Comparison of ENCODE assay signal across 18 cellular contexts in the genomic region with DNA sequence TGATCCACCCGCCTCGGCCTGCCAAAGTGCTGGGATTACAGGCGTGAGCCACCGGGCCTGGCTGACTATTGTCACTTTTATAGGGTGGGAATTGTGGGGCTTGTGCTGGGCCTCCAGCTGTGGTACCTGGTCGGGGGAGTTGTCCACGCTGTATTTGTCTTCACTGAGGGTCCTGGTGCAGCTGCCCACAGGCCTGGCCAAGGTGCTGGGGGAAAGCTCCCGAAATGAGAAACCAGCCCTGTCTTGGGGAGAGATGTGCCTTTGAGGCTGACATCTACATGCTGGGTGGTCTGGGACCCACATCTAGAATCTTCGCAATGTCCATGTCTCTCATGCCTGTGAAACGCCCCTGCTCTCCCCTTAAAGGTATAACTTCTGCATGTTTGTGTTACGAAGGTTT. TPM values are rescaled to one million over a fixed set of nuclear protein-coding genes. Genes with fewer than 3 reads are reported as not detected.
DNase-seq lines count a peak whose midpoint lies in the region; ATAC-seq, FAIRE-seq and TF ChIP-seq lines count a peak whose summit lies in the region.
"Had no signal": no experiment of that assay in that cellular context is flagged by ENCODE, and none has a peak within 500 bp of the region (broad histone marks: within the 10 kb centered on the region; RNA-seq: fewer than 3 reads in every experiment).

No MANE protein-coding gene starts in this region.

- TF ChIP-seq CTCF in OCI-LY1 (IDR thresholded peaks at IDR 0.05; ENCODE audit: low read length): no peak
- TF ChIP-seq CTCF in type B pancreatic cell (conservative IDR thresholded peaks at IDR 0.05): no peak

- FAIRE-seq in GM12892 (lab: Jason Lieb, UNC): no peak
- FAIRE-seq: islet of Langerhans, TTC549 had no signal

- intact Hi-C loops in left cardiac atrium (cut with DNase I): no loop called here
- intact Hi-C loops in right cardiac atrium (cut with DNase I): no loop called here

- H3K9me2 ChIP-seq in OCI-LY1 (ENCODE audit: low read depth, low read length): no peaks in the 10 kb centered on the region

- H4K20me1 ChIP-seq in OCI-LY1 (ENCODE audit: insufficient read depth, low read length): no peaks in the 10 kb centered on the region

- TF ChIP-seq POLR2A in GM12892 (IDR thresholded peaks at IDR 0.05; ENCODE audit: low read depth, low read length): no peak

- H3K9me3 Mint-ChIP-seq in type B pancreatic cell: no peaks in the 10 kb centered on the region

- H3K79me2 ChIP-seq in OCI-LY1 (ENCODE audit: insufficient read depth, low read length): 0 out of 2 replicates have a peak, but pooled peaks cover 7% of the 10 kb centered on the region

- H3K27me3 Mint-ChIP-seq in type B pancreatic cell: no peaks in the 10 kb centered on the region

- no peak overlapping the region for H3K4me3 ChIP-seq in right cardiac atrium (ENCODE audit: low read length)
- no peak overlapping the region for H3K4me3 ChIP-seq in OCI-LY1 (ENCODE audit: low read depth, low read length, poor library complexity, severe bottlenecking)
- H3K4me3 ChIP-seq: cardiac muscle cell, heart left ventricle, SJCRH30, tibial nerve had no signal

- H3K4me1 ChIP-seq in right cardiac atrium (ENCODE audit: control insufficient read depth, insufficient read depth, low read length) (peaks cover 3% of the 10 kb centered on the region), OCI-LY1 (ENCODE audit: insufficient read depth, low read length, severe bottlenecking) (peaks cover 31% of the 10 kb centered on the region)

- H3K9me3 ChIP-seq in right cardiac atrium (ENCODE audit: control insufficient read depth, low read length): no peaks in the 10 kb centered on the region
- no peaks in the 10 kb centered on the region for H3K9me3 ChIP-seq in OCI-LY1 (ENCODE audit: low read length)
- H3K9me3 ChIP-seq: SJCRH30, tibial nerve had no signal

- no peak overlapping the region for H2AFZ ChIP-seq in OCI-LY1 (ENCODE audit: low read length)

- H3K4me2 ChIP-seq in OCI-LY1 (ENCODE audit: low read length): no peak overlapping the region

- no peak overlapping the region for H3K9ac ChIP-seq in OCI-LY1 (ENCODE audit: low read length)

- H3F3A ChIP-seq in OCI-LY1 (ENCODE audit: insufficient read depth, low read length): peaks cover 2% of the 10 kb centered on the region

- peak overlapping the region; percentile 50 for H3K4me3 Mint-ChIP-seq in type B pancreatic cell

- H3K27ac ChIP-seq in right cardiac atrium (ENCODE audit: low read length) (no peak overlapping the region), OCI-LY1 (ENCODE audit: low read depth, low read length, poor library complexity, severe bottlenecking) (peak overlapping the region; percentile 15)
- H3K27ac ChIP-seq: cardiac muscle cell, heart left ventricle, SJCRH30, tibial nerve had no signal

- H3K27me3 ChIP-seq in right cardiac atrium (ENCODE audit: control insufficient read depth, insufficient read depth) (no peaks in the 10 kb centered on the region), OCI-LY1 (ENCODE audit: insufficient read depth, low read length) (no peaks in the 10 kb centered on the region)
- H3K27me3 ChIP-seq: cardiac muscle cell, heart left ventricle, SJCRH30, tibial nerve had no signal

- peak overlapping the region; percentile 29 for H3K27ac Mint-ChIP-seq in type B pancreatic cell

- peak; percentile 11 for DNase-seq in left cardiac atrium
- no peak for DNase-seq in right cardiac atrium
- DNase-seq in left lobe of liver (ENCODE audit: low spot score): peak; percentile 28
- no peak for DNase-seq in type B pancreatic cell (ENCODE audit: extremely low spot score, unreplicated experiment)
- no peak for DNase-seq in GM12892 (ENCODE audit: insufficient read length)
- DNase-seq: effector CD4-positive, alpha-beta T cell; MM.1S; NCI-H2029 treated with DMSO at 0.1 percent for 48 hours; occipital lobe; SJCRH30; stimulated activated CD4-positive, alpha-beta T cell treated with anti-CD3 and anti-CD28 coated beads, Interleukin-4, amount 100 ng/mL, for 1 hour had no signal

- peaks cover 47% of the 10 kb centered on the region for H3K36me3 ChIP-seq in OCI-LY1 (ENCODE audit: insufficient read depth, low read length)

- ATAC-seq in left cardiac atrium (no peak), right cardiac atrium (no peak), left lobe of liver (no peak), GM21529 (IDR thresholded peaks at IDR 0.05; ENCODE audit: unreplicated experiment) (no peak)
- ATAC-seq: heart left ventricle had no signal

- peaks cover 15% of the 10 kb centered on the region for H3K4me1 Mint-ChIP-seq in type B pancreatic cell (ENCODE audit: unreplicated experiment)

- peaks cover 23% of the 10 kb centered on the region for H3K36me3 Mint-ChIP-seq in type B pancreatic cell

- WGBS in right cardiac atrium: 94% methylated on average over 10 of the region's 10 CpGs

RNA-seq across cellular contexts. Expression of gene EXOC3, which starts 2.6 kb away (rescaled TPM):
- total RNA-seq in left cardiac atrium (10 to 100 TPM; 41.4 to 42.3 TPM), right cardiac atrium (10 to 100 TPM; 42.4 to 50.2 (median 46.5) TPM), left lobe of liver (25.7 TPM), type B pancreatic cell (ENCODE audit: low replicate concordance) (62.9 and 64.6 TPM in 2 replicates)
- polyA plus RNA-seq in right cardiac atrium: 30.1 TPM
- 27.5 TPM for polyA plus RNA-seq in GM12892 (2012; ENCODE audit: missing spikeins)

Comparison
In these comparisons a context has a peak if more than half of its experiments do, and no peak if none do; other contexts are left out.
1. DNase-seq: peak in left cardiac atrium (single experiment) and left lobe of liver (single experiment); none in right cardiac atrium (0 of 3), type B pancreatic cell (single experiment) and GM12892 (single experiment).